ENCODE assay signal across 6 cellular contexts in genomic region chr19:49475995-49476880, GRCh38. TPM values are rescaled to one million over a fixed set of nuclear protein-coding genes. Genes with fewer than 3 reads are reported as not detected.
DNase-seq lines count a peak whose midpoint lies in the region; TF ChIP-seq lines count a peak whose summit lies in the region.

No MANE protein-coding gene starts in this region.

- CTCF ChIA-PET in GM10248 (lab: Yijun Ruan, JAX) = interaction anchor here (0.7 to 2.3 kb wide), 9 partner anchors 13 to 250 kb away, joined by 3 to 8 read pairs (median 4); partner anchors contain the start of gene PIH1D1

- peak; percentile 33 for TF ChIP-seq CTCF in GM10248 (IDR thresholded peaks at IDR 0.05; ENCODE audit: control extremely low read depth, extremely low read depth, low read depth, missing control alignments)

- POLR2A ChIA-PET in GM10248 (lab: Yijun Ruan, JAX) = interaction anchor here (0.6 to 1.2 kb wide), 5 partner anchors 16 to 203 kb away, joined by 3 to 4 read pairs (median 4); partner anchors contain the start of gene ALDH16A1

- peak; percentile 55 for DNase-seq in GM10248 (ENCODE audit: extremely low spot score)
- DNase-seq in T follicular helper cell (ENCODE audit: low read depth) = peak; percentile 49
- peak; percentile 53 for DNase-seq in effector CD4-positive, alpha-beta T cell
- DNase-seq in stimulated activated CD4-positive, alpha-beta T cell treated with anti-CD3 and anti-CD28 coated beads, Interleukin-2, amount 100 ng/mL, for 4 hours (ENCODE audit: low read depth) = peak; percentile 56
- no peak for DNase-seq in hippocampal formation (lab: John Stamatoyannopoulos, UW)
- DNase-seq in ureter (ENCODE audit: low spot score) = no peak

RNA-seq across cellular contexts. Expression of gene FLT3LG, which starts 2.2 kb away (rescaled TPM):
- total RNA-seq in ureter = 12.7 TPM

RNA-seq across cellular contexts. Expression of gene RPL13A, which starts 11.2 kb away (rescaled TPM):
- total RNA-seq in ureter = 3,508 TPM

RNA-seq across cellular contexts. Expression of gene RPS11, which starts 20.0 kb away (rescaled TPM):
- 1,912 TPM for total RNA-seq in ureter

RNA-seq across cellular contexts. Expression of gene ALDH16A1, which starts 23.2 kb away (rescaled TPM):
- 24.0 TPM for total RNA-seq in ureter

RNA-seq across cellular contexts. Expression of gene PIH1D1, which starts 24.6 kb away (rescaled TPM):
- total RNA-seq in ureter = 47.4 TPM

Comparison
In these comparisons a context has a peak if more than half of its experiments do, and no peak if none do; other contexts are left out.
1. DNase-seq: peak in GM10248 (single experiment), T follicular helper cell (single experiment), effector CD4-positive, alpha-beta T cell (single experiment) and stimulated activated CD4-positive, alpha-beta T cell treated with anti-CD3 and anti-CD28 coated beads, Interleukin-2, amount 100 ng/mL, for 4 hours (single experiment); none in hippocampal formation (0 of 2) and ureter (single experiment).